Comparison of ENCODE assay signal across 12 cellular contexts in genomic region chr12:22974865-22975264, GRCh38.
DNase-seq lines count a peak whose midpoint lies in the region; ATAC-seq and TF ChIP-seq lines count a peak whose summit lies in the region.
"Had no signal": no experiment of that assay in that cellular context is flagged by ENCODE, and none has a peak within 500 bp of the region (broad histone marks: within the 10 kb centered on the region; RNA-seq: fewer than 3 reads in every experiment).

No MANE protein-coding gene starts in this region.

- H3K27me3 ChIP-seq in kidney epithelial cell (ENCODE audit: control insufficient read depth, insufficient read depth, low read length): no peaks in the 10 kb centered on the region
- H3K27me3 ChIP-seq: BE2C had no signal

- ATAC-seq in HG03025 (IDR thresholded peaks at IDR 0.05; ENCODE audit: low FRiP score, unreplicated experiment): no peak

- TF ChIP-seq CTCF in astrocyte of the spinal cord (IDR thresholded peaks at IDR 0.05; ENCODE audit: low read depth, low read length): no peak
- TF ChIP-seq CTCF in kidney epithelial cell (IDR thresholded peaks at IDR 0.05; ENCODE audit: insufficient read depth, low read length, poor library complexity, severe bottlenecking): no peak

- H3K36me3 ChIP-seq in kidney epithelial cell (ENCODE audit: control insufficient read depth, insufficient read depth, low read length): no peaks in the 10 kb centered on the region
- H3K36me3 ChIP-seq: BE2C had no signal

- DNase-seq in ACHN (peak; percentile 94), HT1080 (ENCODE audit: low read depth) (peak; percentile 88), astrocyte of the spinal cord (ENCODE audit: low read depth, low spot score) (peak; percentile 93), kidney epithelial cell (ENCODE audit: low read depth) (peak; percentile 82), NK-92 (lab: John Stamatoyannopoulos, UW; ENCODE audit: unreplicated experiment) (no peak), NCI-H1694 (lab: John Stamatoyannopoulos, UW) (no peak), UCSD-AML1 (lab: John Stamatoyannopoulos, UW; ENCODE audit: unreplicated experiment) (no peak)
- DNase-seq: activated CD8-positive, alpha-beta memory T cell treated with anti-CD3 and anti-CD28 coated beads for 24 hours; BE2C; NCI-H1930 had no signal

- H3K4me3 ChIP-seq in astrocyte of the spinal cord (ENCODE audit: low read depth, low read length) (no peak overlapping the region), kidney epithelial cell (ENCODE audit: low read depth, low read length) (no peak overlapping the region)
- H3K4me3 ChIP-seq: skin epidermis had no signal

- in situ Hi-C loops in ACHN (cut with HindIII; ENCODE audit: low pct_ligation_motif_present, low pct_unique_long_range_greater_than_20kb, low sequenced_read_pairs) (no loop called here), astrocyte of the spinal cord (cut with HindIII; ENCODE audit: low sequenced_read_pairs) (no loop called here)

Comparison
In these comparisons a context has a peak if more than half of its experiments do, and no peak if none do; other contexts are left out.
1. DNase-seq: peak in ACHN (single experiment), HT1080 (single experiment), astrocyte of the spinal cord (single experiment) and kidney epithelial cell (single experiment); none in NK-92 (single experiment), NCI-H1694 (single experiment) and UCSD-AML1 (single experiment).